In the genomic region with DNA sequence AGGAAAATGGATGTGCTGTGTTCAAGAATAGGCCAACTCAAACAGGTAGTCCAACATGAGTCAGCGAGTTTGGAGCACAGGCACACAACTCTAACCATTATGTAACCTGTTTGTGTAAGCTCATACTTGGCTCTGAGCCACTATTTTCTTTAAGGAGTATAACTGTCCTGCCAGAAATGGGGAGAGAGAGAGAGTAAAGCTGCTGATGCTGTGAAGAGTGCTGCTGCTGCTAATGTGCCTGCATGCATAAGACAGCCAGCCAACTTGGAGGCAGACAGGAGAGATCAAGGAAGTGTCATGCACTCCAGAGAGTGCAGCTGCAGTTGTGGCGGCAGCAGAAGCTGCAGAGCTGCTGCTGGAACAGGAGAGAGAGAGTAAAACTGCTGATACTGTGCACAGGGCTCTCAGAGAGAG, we compare ENCODE assay signal across 1 cellular context.
TF ChIP-seq lines count a peak whose summit lies in the region.

No MANE protein-coding gene starts in this region.

TF ChIP-seq in HepG2, 621 proteins besides CTCF, POLR2A, EP300 and RAD21 (continued from another document):
- TF ChIP-seq ZFY (CRISPR knock-in tag; IDR thresholded peaks at IDR 0.05) (0 out of 2 replicates have a peak, but pooled peaks have one; percentile 30), ELF3 (CRISPR knock-in tag; IDR thresholded peaks at IDR 0.05) (peak; percentile 53; the same call in 1 of the 2 replicates), ZNF644 (CRISPR knock-in tag; IDR thresholded peaks at IDR 0.05; ENCODE audit: low read depth) (peak; percentile 92), FOXA1 (IDR thresholded peaks at IDR 0.05) (no peak), FOXA1 (CRISPR knock-in tag; IDR thresholded peaks at IDR 0.05) (peak; percentile 47), ZNF207 (IDR thresholded peaks at IDR 0.05; ENCODE audit: borderline replicate concordance) (no peak), ZNF331 (CRISPR knock-in tag; IDR thresholded peaks at IDR 0.05) (peak; percentile 61; the same call in 1 of the 2 replicates), NFE2 (CRISPR knock-in tag; IDR thresholded peaks at IDR 0.05) (peak; percentile 90), NCOA2 (CRISPR knock-in tag; IDR thresholded peaks at IDR 0.05) (peak; percentile 57; the same call in 1 of the 2 replicates), ZFX (CRISPR knock-in tag; IDR thresholded peaks at IDR 0.05; ENCODE audit: low read depth) (peak; percentile 34; the same call in 1 of the 2 replicates), LCORL (IDR thresholded peaks at IDR 0.05) (no peak), LCORL (CRISPR knock-in tag; IDR thresholded peaks at IDR 0.05) (peak; percentile 50; the same call in 1 of the 2 replicates), KDM1A (CRISPR knock-in tag; IDR thresholded peaks at IDR 0.05) (0 out of 2 replicates have a peak, but pooled peaks have one; percentile 28), CBX5 (CRISPR knock-in tag; IDR thresholded peaks at IDR 0.05; ENCODE audit: borderline replicate concordance) (peak; percentile 69; the same call in 1 of the 2 replicates), MAFG (CRISPR knock-in tag; IDR thresholded peaks at IDR 0.05) (peak; percentile 92), ZNF263 (CRISPR knock-in tag; IDR thresholded peaks at IDR 0.05) (no peak), ZMAT3 (CRISPR knock-in tag; conservative IDR thresholded peaks at IDR 0.05) (no peak), NR2F6 (IDR thresholded peaks at IDR 0.05) (no peak), NR2F6 (CRISPR knock-in tag; IDR thresholded peaks at IDR 0.05) (no peak), FOSL2 (CRISPR knock-in tag; IDR thresholded peaks at IDR 0.05) (peak; percentile 83), TEAD3 (CRISPR knock-in tag; optimal IDR thresholded peaks at IDR 0.05; ENCODE audit: borderline replicate concordance) (peak; percentile 62), GFI1 (CRISPR knock-in tag; IDR thresholded peaks at IDR 0.05; ENCODE audit: borderline replicate concordance) (0 out of 2 replicates have a peak, but pooled peaks have one; percentile 27), ZNF562 (CRISPR knock-in tag; IDR thresholded peaks at IDR 0.05; ENCODE audit: borderline replicate concordance) (no peak), HNF4A (CRISPR knock-in tag; IDR thresholded peaks at IDR 0.05) (no peak), FOXJ3 (CRISPR knock-in tag; IDR thresholded peaks at IDR 0.05; ENCODE audit: borderline replicate concordance) (peak; percentile 61; the same call in 1 of the 2 replicates), SALL1 (CRISPR knock-in tag; IDR thresholded peaks at IDR 0.05) (peak; percentile 72), ZNF672 (CRISPR knock-in tag; IDR thresholded peaks at IDR 0.05) (no peak), GZF1 (CRISPR knock-in tag; IDR thresholded peaks at IDR 0.05) (no peak), ZSCAN12 (CRISPR knock-in tag; IDR thresholded peaks at IDR 0.05) (no peak), IRF2 (CRISPR knock-in tag; IDR thresholded peaks at IDR 0.05) (peak; percentile 65; the same call in 1 of the 2 replicates)
- TF ChIP-seq, protein P1, sequence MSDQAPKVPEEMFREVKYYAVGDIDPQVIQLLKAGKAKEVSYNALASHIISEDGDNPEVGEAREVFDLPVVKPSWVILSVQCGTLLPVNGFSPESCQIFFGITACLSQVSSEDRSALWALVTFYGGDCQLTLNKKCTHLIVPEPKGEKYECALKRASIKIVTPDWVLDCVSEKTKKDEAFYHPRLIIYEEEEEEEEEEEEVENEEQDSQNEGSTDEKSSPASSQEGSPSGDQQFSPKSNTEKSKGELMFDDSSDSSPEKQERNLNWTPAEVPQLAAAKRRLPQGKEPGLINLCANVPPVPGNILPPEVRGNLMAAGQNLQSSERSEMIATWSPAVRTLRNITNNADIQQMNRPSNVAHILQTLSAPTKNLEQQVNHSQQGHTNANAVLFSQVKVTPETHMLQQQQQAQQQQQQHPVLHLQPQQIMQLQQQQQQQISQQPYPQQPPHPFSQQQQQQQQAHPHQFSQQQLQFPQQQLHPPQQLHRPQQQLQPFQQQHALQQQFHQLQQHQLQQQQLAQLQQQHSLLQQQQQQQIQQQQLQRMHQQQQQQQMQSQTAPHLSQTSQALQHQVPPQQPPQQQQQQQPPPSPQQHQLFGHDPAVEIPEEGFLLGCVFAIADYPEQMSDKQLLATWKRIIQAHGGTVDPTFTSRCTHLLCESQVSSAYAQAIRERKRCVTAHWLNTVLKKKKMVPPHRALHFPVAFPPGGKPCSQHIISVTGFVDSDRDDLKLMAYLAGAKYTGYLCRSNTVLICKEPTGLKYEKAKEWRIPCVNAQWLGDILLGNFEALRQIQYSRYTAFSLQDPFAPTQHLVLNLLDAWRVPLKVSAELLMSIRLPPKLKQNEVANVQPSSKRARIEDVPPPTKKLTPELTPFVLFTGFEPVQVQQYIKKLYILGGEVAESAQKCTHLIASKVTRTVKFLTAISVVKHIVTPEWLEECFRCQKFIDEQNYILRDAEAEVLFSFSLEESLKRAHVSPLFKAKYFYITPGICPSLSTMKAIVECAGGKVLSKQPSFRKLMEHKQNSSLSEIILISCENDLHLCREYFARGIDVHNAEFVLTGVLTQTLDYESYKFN (CRISPR knock-in tag; conservative IDR thresholded peaks at IDR 0.05) = peak; percentile 56; the same call in 1 of the 2 replicates
- TF ChIP-seq, protein P2, sequence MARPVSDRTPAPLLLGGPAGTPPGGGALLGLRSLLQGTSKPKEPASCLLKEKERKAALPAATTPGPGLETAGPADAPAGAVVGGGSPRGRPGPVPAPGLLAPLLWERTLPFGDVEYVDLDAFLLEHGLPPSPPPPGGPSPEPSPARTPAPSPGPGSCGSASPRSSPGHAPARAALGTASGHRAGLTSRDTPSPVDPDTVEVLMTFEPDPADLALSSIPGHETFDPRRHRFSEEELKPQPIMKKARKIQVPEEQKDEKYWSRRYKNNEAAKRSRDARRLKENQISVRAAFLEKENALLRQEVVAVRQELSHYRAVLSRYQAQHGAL (CRISPR knock-in tag; IDR thresholded peaks at IDR 0.05; ENCODE audit: not compliant biosample characterization) = peak; percentile 31
- TF ChIP-seq, protein P3, sequence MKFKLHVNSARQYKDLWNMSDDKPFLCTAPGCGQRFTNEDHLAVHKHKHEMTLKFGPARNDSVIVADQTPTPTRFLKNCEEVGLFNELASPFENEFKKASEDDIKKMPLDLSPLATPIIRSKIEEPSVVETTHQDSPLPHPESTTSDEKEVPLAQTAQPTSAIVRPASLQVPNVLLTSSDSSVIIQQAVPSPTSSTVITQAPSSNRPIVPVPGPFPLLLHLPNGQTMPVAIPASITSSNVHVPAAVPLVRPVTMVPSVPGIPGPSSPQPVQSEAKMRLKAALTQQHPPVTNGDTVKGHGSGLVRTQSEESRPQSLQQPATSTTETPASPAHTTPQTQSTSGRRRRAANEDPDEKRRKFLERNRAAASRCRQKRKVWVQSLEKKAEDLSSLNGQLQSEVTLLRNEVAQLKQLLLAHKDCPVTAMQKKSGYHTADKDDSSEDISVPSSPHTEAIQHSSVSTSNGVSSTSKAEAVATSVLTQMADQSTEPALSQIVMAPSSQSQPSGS (CRISPR knock-in tag; IDR thresholded peaks at IDR 0.05) = peak; percentile 74
- TF ChIP-seq, protein P4, sequence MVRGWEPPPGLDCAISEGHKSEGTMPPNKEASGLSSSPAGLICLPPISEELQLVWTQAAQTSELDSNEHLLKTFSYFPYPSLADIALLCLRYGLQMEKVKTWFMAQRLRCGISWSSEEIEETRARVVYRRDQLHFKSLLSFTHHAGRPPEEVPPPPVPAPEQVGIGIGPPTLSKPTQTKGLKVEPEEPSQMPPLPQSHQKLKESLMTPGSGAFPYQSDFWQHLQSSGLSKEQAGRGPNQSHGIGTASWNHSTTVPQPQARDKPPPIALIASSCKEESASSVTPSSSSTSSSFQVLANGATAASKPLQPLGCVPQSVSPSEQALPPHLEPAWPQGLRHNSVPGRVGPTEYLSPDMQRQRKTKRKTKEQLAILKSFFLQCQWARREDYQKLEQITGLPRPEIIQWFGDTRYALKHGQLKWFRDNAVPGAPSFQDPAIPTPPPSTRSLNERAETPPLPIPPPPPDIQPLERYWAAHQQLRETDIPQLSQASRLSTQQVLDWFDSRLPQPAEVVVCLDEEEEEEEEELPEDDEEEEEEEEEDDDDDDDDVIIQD (CRISPR knock-in tag; IDR thresholded peaks at IDR 0.05; ENCODE audit: low read depth) = peak; percentile 93; the same call in 1 of the 2 replicates
- TF ChIP-seq, protein P5, sequence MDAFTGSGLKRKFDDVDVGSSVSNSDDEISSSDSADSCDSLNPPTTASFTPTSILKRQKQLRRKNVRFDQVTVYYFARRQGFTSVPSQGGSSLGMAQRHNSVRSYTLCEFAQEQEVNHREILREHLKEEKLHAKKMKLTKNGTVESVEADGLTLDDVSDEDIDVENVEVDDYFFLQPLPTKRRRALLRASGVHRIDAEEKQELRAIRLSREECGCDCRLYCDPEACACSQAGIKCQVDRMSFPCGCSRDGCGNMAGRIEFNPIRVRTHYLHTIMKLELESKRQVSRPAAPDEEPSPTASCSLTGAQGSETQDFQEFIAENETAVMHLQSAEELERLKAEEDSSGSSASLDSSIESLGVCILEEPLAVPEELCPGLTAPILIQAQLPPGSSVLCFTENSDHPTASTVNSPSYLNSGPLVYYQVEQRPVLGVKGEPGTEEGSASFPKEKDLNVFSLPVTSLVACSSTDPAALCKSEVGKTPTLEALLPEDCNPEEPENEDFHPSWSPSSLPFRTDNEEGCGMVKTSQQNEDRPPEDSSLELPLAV (CRISPR knock-in tag; conservative IDR thresholded peaks at IDR 0.05; ENCODE audit: low read depth) = no peak
- TF ChIP-seq, protein P6, sequence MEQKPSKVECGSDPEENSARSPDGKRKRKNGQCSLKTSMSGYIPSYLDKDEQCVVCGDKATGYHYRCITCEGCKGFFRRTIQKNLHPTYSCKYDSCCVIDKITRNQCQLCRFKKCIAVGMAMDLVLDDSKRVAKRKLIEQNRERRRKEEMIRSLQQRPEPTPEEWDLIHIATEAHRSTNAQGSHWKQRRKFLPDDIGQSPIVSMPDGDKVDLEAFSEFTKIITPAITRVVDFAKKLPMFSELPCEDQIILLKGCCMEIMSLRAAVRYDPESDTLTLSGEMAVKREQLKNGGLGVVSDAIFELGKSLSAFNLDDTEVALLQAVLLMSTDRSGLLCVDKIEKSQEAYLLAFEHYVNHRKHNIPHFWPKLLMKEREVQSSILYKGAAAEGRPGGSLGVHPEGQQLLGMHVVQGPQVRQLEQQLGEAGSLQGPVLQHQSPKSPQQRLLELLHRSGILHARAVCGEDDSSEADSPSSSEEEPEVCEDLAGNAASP (CRISPR knock-in tag; IDR thresholded peaks at IDR 0.05; ENCODE audit: borderline replicate concordance) = 0 out of 2 replicates have a peak, but pooled peaks have one; percentile 23
